In the genomic region with DNA sequence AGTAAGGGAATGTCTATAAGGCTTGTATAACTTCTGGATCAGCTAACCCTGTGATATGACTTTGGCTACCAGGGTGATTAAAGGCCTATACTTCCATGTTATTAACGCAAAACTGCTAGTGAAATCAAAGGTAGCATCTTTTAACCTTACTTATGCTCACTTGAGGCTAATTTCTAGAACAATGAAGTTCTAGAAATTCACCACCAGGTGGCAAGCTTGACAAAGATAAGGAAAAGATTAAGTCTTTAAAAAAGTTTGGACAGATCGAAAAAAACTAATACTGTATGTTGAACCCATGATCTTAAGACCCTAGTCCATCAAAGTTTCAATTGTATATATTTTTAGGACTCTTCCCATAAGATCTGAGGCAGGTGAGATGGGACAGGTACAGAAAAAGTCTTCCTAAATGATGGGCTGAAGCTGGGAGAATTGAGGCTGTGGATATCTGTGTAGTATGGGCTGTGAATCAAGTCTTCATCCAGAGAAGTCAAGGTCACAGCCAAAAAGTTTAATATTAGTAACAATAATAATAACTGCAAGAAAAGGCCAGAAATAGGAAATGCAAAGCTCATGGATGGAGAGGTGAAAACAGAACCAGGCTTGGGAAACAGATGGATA, we compare ENCODE assay signal across 8 cellular contexts. TPM values are rescaled to one million over a fixed set of nuclear protein-coding genes. Genes with fewer than 3 reads are reported as not detected.
DNase-seq lines count a peak whose midpoint lies in the region; ATAC-seq and TF ChIP-seq lines count a peak whose summit lies in the region.

No MANE protein-coding gene starts in this region.

- TF ChIP-seq CTCF in left ventricle myocardium inferior (IDR thresholded peaks at IDR 0.05; ENCODE audit: borderline replicate concordance) (peak; percentile 69), NB4 (IDR thresholded peaks at IDR 0.05; ENCODE audit: low read depth, low read length) (peak; percentile 12), brain (conservative IDR thresholded peaks at IDR 0.05) (peak; percentile 60 to 67)

- peaks cover 13% of the 10 kb centered on the region for H3K36me3 ChIP-seq in left ventricle myocardium inferior

- no peak overlapping the region for H3K4me3 Mint-ChIP-seq in brain

- peaks cover 0 to 10% (median 3%) of the 10 kb centered on the region in 5 experiments for H3K9me3 Mint-ChIP-seq in brain

- no peaks in the 10 kb centered on the region for H3K27me3 ChIP-seq in left ventricle myocardium inferior (ENCODE audit: low read depth)

- H3K4me3 ChIP-seq in left ventricle myocardium inferior (no peak overlapping the region), NB4 (ENCODE audit: low read depth, low read length) (no peak overlapping the region)

- ATAC-seq in left cardiac atrium = no peak
- ATAC-seq in GM21786 (IDR thresholded peaks at IDR 0.05; ENCODE audit: unreplicated experiment) = no peak

- H3K36me3 Mint-ChIP-seq in brain = peaks cover 63% of the 10 kb centered on the region

- no peak for TF ChIP-seq POLR2A in NB4 (IDR thresholded peaks at IDR 0.05; ENCODE audit: extremely low read depth, insufficient read length)

- DNase-seq in left ventricle myocardium inferior (no peak), left cardiac atrium (no peak), NB4 (ENCODE audit: low read depth) (peak; percentile 57), medulla oblongata (ENCODE audit: extremely low spot score) (peak; percentile 63), posterior vena cava (ENCODE audit: low spot score) (no peak), GOT3 (lab: John Stamatoyannopoulos, UW) (no peak)

- H3K9me3 ChIP-seq in left ventricle myocardium inferior (replicated peaks) = no peaks in the 10 kb centered on the region

- no peaks in the 10 kb centered on the region for H3K4me1 Mint-ChIP-seq in brain

- H3K27me3 Mint-ChIP-seq in brain = no peaks in the 10 kb centered on the region

- H3K4me1 ChIP-seq in left ventricle myocardium inferior = peaks cover 13% of the 10 kb centered on the region

- H3K27ac Mint-ChIP-seq in brain = no peak overlapping the region

- intact Hi-C loops in left ventricle myocardium inferior (cut with micrococcal nuclease) (no loop called here), left cardiac atrium (cut with DNase I) (no loop called here), posterior vena cava (cut with DNase I) (no loop called here)

- H3K27ac ChIP-seq in left ventricle myocardium inferior (replicated peaks) = no peak overlapping the region

RNA-seq across cellular contexts. Expression of gene KYAT3, which starts 18.8 kb away (rescaled TPM):
- total RNA-seq in left ventricle myocardium inferior (7.5 TPM), left cardiac atrium (10 to 100 TPM; 10.3 to 12.2 TPM), posterior vena cava (10 to 100 TPM; 20.4 to 21.2 TPM)
- 39.2 TPM for polyA plus RNA-seq in brain (ENCODE audit: insufficient read depth, low read depth, low replicate concordance)

RNA-seq across cellular contexts. Expression of gene RBMXL1, which starts 18.8 kb away (rescaled TPM):
- 11.9 TPM for total RNA-seq in left ventricle myocardium inferior
- total RNA-seq in left cardiac atrium = 10 to 100 TPM; 12.5 to 13.7 TPM
- 5.7 TPM for polyA plus RNA-seq in brain (ENCODE audit: insufficient read depth, low read depth, low replicate concordance)
- total RNA-seq in posterior vena cava = 10 to 100 TPM; 15.6 to 16.1 TPM

RNA-seq across cellular contexts. Expression of gene GBP3, which starts 49.0 kb away (rescaled TPM):
- total RNA-seq in left ventricle myocardium inferior (7.9 TPM), left cardiac atrium (10 to 100 TPM in 1 of 2 donors, 1 to 10 TPM in 1; 8.2 to 11.1 TPM), posterior vena cava (10 to 100 TPM; 15.3 to 28.4 TPM)
- 0.51 TPM for polyA plus RNA-seq in brain (ENCODE audit: insufficient read depth, low read depth, low replicate concordance)

Comparison
In these comparisons a context has a peak if more than half of its experiments do, and no peak if none do; other contexts are left out.
1. DNase-seq: peak in NB4 (single experiment) and medulla oblongata (single experiment); none in left ventricle myocardium inferior (single experiment), left cardiac atrium (single experiment), posterior vena cava (single experiment) and GOT3 (single experiment).
2. CTCF ChIP-seq: peak in every context shown above with its lines; median percentile 69 in left ventricle myocardium inferior; 64 in brain; 12 in NB4.